In genomic region chr3:141410861-141411771, GRCh38 we compare ENCODE assay signal across 8 cellular contexts. TPM values are rescaled to one million over a fixed set of nuclear protein-coding genes. Genes with fewer than 3 reads are reported as not detected.
DNase-seq lines count a peak whose midpoint lies in the region; ATAC-seq and TF ChIP-seq lines count a peak whose summit lies in the region.

No MANE protein-coding gene starts in this region.

- H3K4me2 ChIP-seq in fibroblast of lung (ENCODE audit: extremely low read depth, insufficient read depth, low read length) = peak overlapping the region; percentile 49

- peak; percentile 35 to 86 (median 42) for DNase-seq in CD4-positive, CD25-positive, alpha-beta regulatory T cell
- peak; percentile 73 for DNase-seq in activated CD8-positive, alpha-beta T cell treated with anti-CD3 and anti-CD28 coated beads, Interleukin-2, amount 10 ng/mL, durations not matched to agents 7 days and 5 days
- peak; percentile 55 to 56 for DNase-seq in fibroblast of lung (ENCODE audit: low read depth in 2 of 2)
- DNase-seq in prostate gland (ENCODE audit: low spot score) = no peak
- DNase-seq in erythroblast (lab: John Stamatoyannopoulos, UW) = no peak
- DNase-seq in DMS79 treated with DMSO at 0.1 percent for 48 hours (lab: John Stamatoyannopoulos, UW) = no peak
- DNase-seq in iPS-NIHi7 (ENCODE audit: extremely low spot score) = no peak

- intact Hi-C loops in prostate gland (cut with DNase I) = no loop called here

- TF ChIP-seq CTCF in fibroblast of lung (conservative IDR thresholded peaks at IDR 0.05 in 1 of 2, IDR thresholded peaks at IDR 0.05 in 1 of 2; ENCODE audit: low read depth in 1 of 2, low read length in 2 of 2) = no peak
- TF ChIP-seq CTCF in prostate gland (IDR thresholded peaks at IDR 0.05) = no peak

- no peak overlapping the region for H2AFZ ChIP-seq in fibroblast of lung (ENCODE audit: low read length)

- no peaks in the 10 kb centered on the region for H3K9me3 Mint-ChIP-seq in CD4-positive, CD25-positive, alpha-beta regulatory T cell
- no peaks in the 10 kb centered on the region for H3K9me3 Mint-ChIP-seq in activated CD8-positive, alpha-beta T cell treated with anti-CD3 and anti-CD28 coated beads, Interleukin-2, amount 10 ng/mL, durations not matched to agents 7 days and 5 days (ENCODE audit: insufficient read depth)

- peaks cover 38% of the 10 kb centered on the region for H3K36me3 ChIP-seq in CD4-positive, CD25-positive, alpha-beta regulatory T cell (ENCODE audit: control insufficient read depth, insufficient read depth, low read length)
- H3K36me3 ChIP-seq in fibroblast of lung (ENCODE audit: control insufficient read depth, insufficient read depth, low read length) (peaks cover 20% of the 10 kb centered on the region), prostate gland (no peaks in the 10 kb centered on the region)

- peak overlapping the region; percentile 76 for H3K4me3 ChIP-seq in CD4-positive, CD25-positive, alpha-beta regulatory T cell (ENCODE audit: low read depth, low read length)
- H3K4me3 ChIP-seq in fibroblast of lung (replicated peaks in 1 of 4; ENCODE audit: control extremely low read depth in 1 of 4, insufficient read depth in 1 of 4, low read depth in 3 of 4, low read length in 4 of 4) (no peak overlapping the region), prostate gland (no peak overlapping the region)

- peaks cover 68% of the 10 kb centered on the region for H3K79me2 ChIP-seq in fibroblast of lung (ENCODE audit: control insufficient read depth, insufficient read depth, low read length)

- 45% methylated on average over 9 of the region's 9 CpGs for WGBS in prostate gland

- ATAC-seq in CD4-positive, CD25-positive, alpha-beta regulatory T cell (ENCODE audit: low read depth in 2 of 2) = peak; percentile 39 to 46
- ATAC-seq in HG02571 (IDR thresholded peaks at IDR 0.05; ENCODE audit: unreplicated experiment) = peak; percentile 44
- peak; percentile 68 for ATAC-seq in activated CD8-positive, alpha-beta T cell treated with anti-CD3 and anti-CD28 coated beads, Interleukin-2, amount 10 ng/mL, durations not matched to agents 7 days and 5 days

- H3K27ac Mint-ChIP-seq in CD4-positive, CD25-positive, alpha-beta regulatory T cell = peak overlapping the region; percentile 97 to 99 (median 99)
- H3K27ac Mint-ChIP-seq in activated CD8-positive, alpha-beta T cell treated with anti-CD3 and anti-CD28 coated beads, Interleukin-2, amount 10 ng/mL, durations not matched to agents 7 days and 5 days = peak overlapping the region; percentile 97

- no peaks in the 10 kb centered on the region for H3K9me3 ChIP-seq in CD4-positive, CD25-positive, alpha-beta regulatory T cell (ENCODE audit: control insufficient read depth in 2 of 2, low read length in 2 of 2)
- no peaks in the 10 kb centered on the region for H3K9me3 ChIP-seq in fibroblast of lung (ENCODE audit: control insufficient read depth, insufficient read depth, low read depth, low read length)
- no peaks in the 10 kb centered on the region for H3K9me3 ChIP-seq in prostate gland

- peak overlapping the region; percentile 73 to 92 (median 87) for H3K4me3 Mint-ChIP-seq in CD4-positive, CD25-positive, alpha-beta regulatory T cell
- H3K4me3 Mint-ChIP-seq in activated CD8-positive, alpha-beta T cell treated with anti-CD3 and anti-CD28 coated beads, Interleukin-2, amount 10 ng/mL, durations not matched to agents 7 days and 5 days = peak overlapping the region; percentile 79

- CTCF ChIA-PET in activated CD8-positive, alpha-beta T cell treated with anti-CD3 and anti-CD28 coated beads, Interleukin-2, amount 10 ng/mL, durations not matched to agents 7 days and 5 days (lab: Charles Lee) = interaction anchor here (0.7 to 4.6 kb wide), 14 partner anchors 8 to 106 kb away, joined by 3 to 32 read pairs (median 4); no protein-coding TSS in a partner anchor

- peak overlapping the region; percentile 24 for H3K9ac ChIP-seq in fibroblast of lung (ENCODE audit: insufficient read depth, low read length)

- POLR2A ChIA-PET in activated CD8-positive, alpha-beta T cell treated with anti-CD3 and anti-CD28 coated beads, Interleukin-2, amount 10 ng/mL, durations not matched to agents 7 days and 5 days (lab: Charles Lee) = interaction anchor here (0.9 to 4.0 kb wide), 6 partner anchors 7 to 100 kb away, joined by 3 to 22 read pairs (median 4); partner anchors contain the start of gene RASA2

- peaks cover 87% of the 10 kb centered on the region for H3K4me1 ChIP-seq in CD4-positive, CD25-positive, alpha-beta regulatory T cell (ENCODE audit: control insufficient read depth, insufficient read depth, low read length, poor library complexity, severe bottlenecking)
- H3K4me1 ChIP-seq in fibroblast of lung (ENCODE audit: control insufficient read depth, extremely low read depth, insufficient read depth, low read length) = peaks cover 67% of the 10 kb centered on the region
- H3K4me1 ChIP-seq in prostate gland (replicated peaks) = peaks cover 28% of the 10 kb centered on the region

- no peaks in the 10 kb centered on the region for H3K27me3 Mint-ChIP-seq in CD4-positive, CD25-positive, alpha-beta regulatory T cell
- H3K27me3 Mint-ChIP-seq in activated CD8-positive, alpha-beta T cell treated with anti-CD3 and anti-CD28 coated beads, Interleukin-2, amount 10 ng/mL, durations not matched to agents 7 days and 5 days (ENCODE audit: low read depth) = no peaks in the 10 kb centered on the region

- no peaks in the 10 kb centered on the region for H3K27me3 ChIP-seq in CD4-positive, CD25-positive, alpha-beta regulatory T cell (ENCODE audit: control insufficient read depth, insufficient read depth, low read length)
- H3K27me3 ChIP-seq in fibroblast of lung (ENCODE audit: control insufficient read depth, insufficient read depth, low read length) (no peaks in the 10 kb centered on the region), prostate gland (replicated peaks; ENCODE audit: insufficient read depth) (no peaks in the 10 kb centered on the region)

- TF ChIP-seq POLR2A in prostate gland (IDR thresholded peaks at IDR 0.05) (no peak), erythroblast (IDR thresholded peaks at IDR 0.05; ENCODE audit: low read length) (no peak)

- H4K20me1 ChIP-seq in fibroblast of lung (ENCODE audit: control insufficient read depth, extremely low read depth, insufficient read depth, low read length) = no peaks in the 10 kb centered on the region

- peaks cover 44 to 97% (median 81%) of the 10 kb centered on the region in 4 donors for H3K4me1 Mint-ChIP-seq in CD4-positive, CD25-positive, alpha-beta regulatory T cell
- peaks cover 69% of the 10 kb centered on the region for H3K4me1 Mint-ChIP-seq in activated CD8-positive, alpha-beta T cell treated with anti-CD3 and anti-CD28 coated beads, Interleukin-2, amount 10 ng/mL, durations not matched to agents 7 days and 5 days (ENCODE audit: low read depth)

- H3K27ac ChIP-seq in CD4-positive, CD25-positive, alpha-beta regulatory T cell (ENCODE audit: insufficient read depth, low read length, poor library complexity, severe bottlenecking) = peak overlapping the region; percentile 92
- H3K27ac ChIP-seq in fibroblast of lung (ENCODE audit: insufficient read depth, low read length) (peak overlapping the region; percentile 87), prostate gland (peak overlapping the region; percentile 95 to 99)

- peaks cover 44% of the 10 kb centered on the region for H3K36me3 Mint-ChIP-seq in CD4-positive, CD25-positive, alpha-beta regulatory T cell
- H3K36me3 Mint-ChIP-seq in activated CD8-positive, alpha-beta T cell treated with anti-CD3 and anti-CD28 coated beads, Interleukin-2, amount 10 ng/mL, durations not matched to agents 7 days and 5 days (ENCODE audit: low read depth) = peaks cover 61% of the 10 kb centered on the region

RNA-seq across cellular contexts. Expression of gene ZBTB38, which starts 42.8 kb away (rescaled TPM):
- 75.7 TPM for total RNA-seq in CD4-positive, CD25-positive, alpha-beta regulatory T cell
- polyA plus RNA-seq in CD4-positive, CD25-positive, alpha-beta regulatory T cell = 100 to 1,000 TPM in 2 of 4 donors, 10 to 100 TPM in 2; 65.0 to 148 (median 116) TPM
- total RNA-seq in activated CD8-positive, alpha-beta T cell treated with anti-CD3 and anti-CD28 coated beads, Interleukin-2, amount 10 ng/mL, durations not matched to agents 7 days and 5 days = 10 to 100 TPM; 27.8 to 29.6 TPM
- total RNA-seq in fibroblast of lung (142 and 191 TPM in 2 replicates), prostate gland (100 to 1,000 TPM; 151 to 169 TPM)
- polyA plus RNA-seq in fibroblast of lung = 64.0 and 96.0 TPM in 2 replicates
- 41.3 and 85.4 TPM in 2 replicates for polyA plus RNA-seq in fibroblast of lung (2012)
- 105 and 128 TPM in 2 replicates for polyA minus RNA-seq in fibroblast of lung (ENCODE audit: low replicate concordance)

Comparison
In these comparisons a context has a peak if more than half of its experiments do, and no peak if none do; other contexts are left out.
1. DNase-seq: peak in CD4-positive, CD25-positive, alpha-beta regulatory T cell (3 of 3), activated CD8-positive, alpha-beta T cell treated with anti-CD3 and anti-CD28 coated beads, Interleukin-2, amount 10 ng/mL, durations not matched to agents 7 days and 5 days (single experiment) and fibroblast of lung (2 of 2); none in prostate gland (single experiment), erythroblast (0 of 2), DMS79 treated with DMSO at 0.1 percent for 48 hours (single experiment) and iPS-NIHi7 (single experiment).
2. Peak in every context shown above with its lines, with median percentiles within 50 percentile points of each other: ATAC-seq and H3K27ac ChIP-seq.